ENCODE assay signal across 8 cellular contexts in genomic region chr5:40678021-40678939, GRCh38. TPM values are rescaled to one million over a fixed set of nuclear protein-coding genes. Genes with fewer than 3 reads are reported as not detected.
DNase-seq lines count a peak whose midpoint lies in the region; ATAC-seq, FAIRE-seq and TF ChIP-seq lines count a peak whose summit lies in the region.

No MANE protein-coding gene starts in this region.

- no peaks in the 10 kb centered on the region for H3K79me1 ChIP-seq in mesendoderm (ENCODE audit: low read length)

- ATAC-seq in body of pancreas (no peak), HG03457 (IDR thresholded peaks at IDR 0.05; ENCODE audit: unreplicated experiment) (no peak)

- no peak for TF ChIP-seq CTCF in CD14-positive monocyte (IDR thresholded peaks at IDR 0.05)
- no peak for TF ChIP-seq CTCF in body of pancreas (IDR thresholded peaks at IDR 0.05)
- TF ChIP-seq CTCF in GM20000 (IDR thresholded peaks at IDR 0.05; ENCODE audit: extremely low read depth, missing control alignments), result no peak

- peak overlapping the region; percentile 91 to 98 (median 96) for H3K27ac Mint-ChIP-seq in CD14-positive monocyte

- no peak for FAIRE-seq in urothelium cell line (lab: Jason Lieb, UNC)

- H2AK5ac ChIP-seq in mesendoderm (ENCODE audit: low read length), result no peak overlapping the region

- H3K4me3 Mint-ChIP-seq in CD14-positive monocyte, result peak overlapping the region; percentile 100

- no peaks in the 10 kb centered on the region for H3K9me3 ChIP-seq in body of pancreas

- peaks cover 0 to 2% (median 0%) of the 10 kb centered on the region in 3 donors for H3K27me3 Mint-ChIP-seq in CD14-positive monocyte (ENCODE audit: low read depth in 3 of 3)

- 16 to 17% methylated on average over 7 of the region's 7 CpGs for WGBS in body of pancreas, 2 donors
- WGBS in mesendoderm (ENCODE audit: extremely low coverage, insufficient coverage, low lambda C conversion rate), result no CpG with 5 or more reads among the region's 7 CpGs

- H3K36me3 Mint-ChIP-seq in CD14-positive monocyte, result peaks cover 16 to 17% of the 10 kb centered on the region in 2 donors

- no peak overlapping the region for H3K9ac ChIP-seq in mesendoderm (ENCODE audit: low read length)

- H3K4me1 Mint-ChIP-seq in CD14-positive monocyte, result peaks cover 51% of the 10 kb centered on the region

- no peak for DNase-seq in CD14-positive monocyte (ENCODE audit: low spot score)
- peak; percentile 52 for DNase-seq in M059J (ENCODE audit: low read depth)
- no peak for DNase-seq in body of pancreas
- no peak for DNase-seq in mesendoderm
- no peak for DNase-seq in NCI-H146 treated with DMSO at 0.1 percent for 48 hours (lab: John Stamatoyannopoulos, UW; ENCODE audit: unreplicated experiment)
- DNase-seq in urothelium cell line (ENCODE audit: low spot score), result no peak
- no peak for DNase-seq in GM20000 (ENCODE audit: low spot score)

- H3K79me2 ChIP-seq in mesendoderm (ENCODE audit: control insufficient read depth, insufficient read depth, low read length), result no peaks in the 10 kb centered on the region

- no peaks in the 10 kb centered on the region for H3K36me3 ChIP-seq in body of pancreas (replicated peaks in 1 of 2; ENCODE audit: insufficient read depth in 1 of 2, low read depth in 2 of 2)
- H3K36me3 ChIP-seq in mesendoderm (ENCODE audit: control insufficient read depth, insufficient read depth, low read length), result no peaks in the 10 kb centered on the region

- H3K18ac ChIP-seq in mesendoderm (ENCODE audit: low read length), result no peak overlapping the region

- H3K27me3 ChIP-seq in body of pancreas, result no peaks in the 10 kb centered on the region
- H3K27me3 ChIP-seq in mesendoderm (ENCODE audit: insufficient read depth, low read length, poor library complexity), result peaks cover 11% of the 10 kb centered on the region

- no peak overlapping the region for H2BK120ac ChIP-seq in mesendoderm (ENCODE audit: low read depth, low read length)

- H3K4me2 ChIP-seq in mesendoderm (ENCODE audit: low read length), result peak overlapping the region; percentile 32

- TF ChIP-seq POLR2A in body of pancreas (IDR thresholded peaks at IDR 0.05), result no peak

- H3K27ac ChIP-seq in body of pancreas (peak overlapping the region; percentile 60 to 95 (median 89)), mesendoderm (ENCODE audit: low read depth, low read length) (no peak overlapping the region)

- no peak overlapping the region for H3K23ac ChIP-seq in mesendoderm (ENCODE audit: low read length)

- H3K4ac ChIP-seq in mesendoderm (ENCODE audit: low read depth, low read length), result no peak overlapping the region

- no peak overlapping the region for H4K8ac ChIP-seq in mesendoderm (ENCODE audit: low read depth, low read length)

- peak overlapping the region; percentile 54 for H3K56ac ChIP-seq in mesendoderm (ENCODE audit: low read length)

- H2BK5ac ChIP-seq in mesendoderm (ENCODE audit: low read length), result no peak overlapping the region

- intact Hi-C loops in CD14-positive monocyte (cut with micrococcal nuclease) (loop anchor here (5.0 to 10.0 kb wide), 2 partner anchors 61 to 63 kb away; no protein-coding TSS in a partner anchor), body of pancreas (cut with DNase I) (no loop called here)

- H3K4me3 ChIP-seq in body of pancreas (peak overlapping the region; percentile 24 to 95), mesendoderm (ENCODE audit: low read length) (no peak overlapping the region)

- H3K9me3 Mint-ChIP-seq in CD14-positive monocyte, result peaks cover 0 to 2% (median 0%) of the 10 kb centered on the region in 7 donors

- H3K4me1 ChIP-seq in body of pancreas, result peaks cover 13% of the 10 kb centered on the region
- H3K4me1 ChIP-seq in mesendoderm (ENCODE audit: control insufficient read depth, low read depth, low read length), result peaks cover 5% of the 10 kb centered on the region

- H4K5ac ChIP-seq in mesendoderm (ENCODE audit: low read length), result no peak overlapping the region

- H2BK15ac ChIP-seq in mesendoderm (replicated peaks; ENCODE audit: low read depth), result no peak overlapping the region

RNA-seq across cellular contexts. Expression of gene PTGER4, which starts 1.4 kb away (rescaled TPM):
- 10 to 100 TPM; 44.4 to 64.3 TPM for polyA plus RNA-seq in CD14-positive monocyte
- 4.7 and 9.0 TPM in 2 replicates for total RNA-seq in M059J (2014; rRNA removed; shearing (Covaris generic))
- total RNA-seq in body of pancreas, result 10 to 100 TPM; 25.9 to 38.9 TPM
- polyA plus RNA-seq in mesendoderm (2013, experiment 1 of 2), result 3.7 TPM
- polyA plus RNA-seq in mesendoderm (2013, experiment 2 of 2), result 3.9 TPM
